In the genomic region with DNA sequence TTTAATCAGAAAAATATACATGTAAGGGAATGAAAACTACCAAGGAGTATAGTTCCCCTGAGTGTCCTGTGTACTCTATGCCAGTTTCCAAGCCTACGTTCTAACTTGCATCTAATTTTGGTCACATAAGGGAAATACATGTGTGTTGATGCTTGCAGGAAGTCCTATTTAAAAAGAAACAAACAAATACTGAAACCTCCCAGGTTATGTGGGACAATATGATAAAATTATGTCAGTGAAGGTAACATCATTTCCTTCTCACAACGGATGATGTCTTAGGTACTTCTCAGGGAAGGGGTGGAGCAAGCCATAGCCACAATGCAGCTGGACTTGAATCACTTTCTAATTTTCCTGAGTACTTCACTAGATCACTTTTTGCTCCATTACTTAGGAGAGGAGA, we compare ENCODE assay signal across 9 cellular contexts.
DNase-seq lines count a peak whose midpoint lies in the region; ATAC-seq and TF ChIP-seq lines count a peak whose summit lies in the region.
"Had no signal": no experiment of that assay in that cellular context is flagged by ENCODE, and none has a peak within 500 bp of the region (broad histone marks: within the 10 kb centered on the region; RNA-seq: fewer than 3 reads in every experiment).

No MANE protein-coding gene starts in this region.

- H3K27me3 ChIP-seq in esophagus muscularis mucosa (no peaks in the 10 kb centered on the region), neutrophil (peaks cover 6% of the 10 kb centered on the region)

- DNase-seq in GM10248 (ENCODE audit: extremely low spot score): peak; percentile 32
- no peak for DNase-seq in esophagus muscularis mucosa (ENCODE audit: extremely low spot score)
- DNase-seq in NCI-H524 (lab: John Stamatoyannopoulos, UW): no peak
- DNase-seq: NCI-H2171 had no signal

- WGBS in esophagus muscularis mucosa: 19% methylated on average over 2 of the region's 2 CpGs

- no peaks in the 10 kb centered on the region for H3K27me3 Mint-ChIP-seq in IgD-negative memory B cell

- TF ChIP-seq CTCF in GM10248 (IDR thresholded peaks at IDR 0.05; ENCODE audit: control extremely low read depth, extremely low read depth, low read depth, missing control alignments) (no peak), esophagus muscularis mucosa (IDR thresholded peaks at IDR 0.05) (no peak), neutrophil (IDR thresholded peaks at IDR 0.05) (no peak)

- H3K27ac ChIP-seq in esophagus muscularis mucosa (replicated peaks in 1 of 4): peak overlapping the region; percentile 37 to 56 (median 53)
- H3K27ac ChIP-seq in neutrophil: peak overlapping the region; percentile 89

- no peaks in the 10 kb centered on the region for H3K9me3 ChIP-seq in esophagus muscularis mucosa
- no peaks in the 10 kb centered on the region for H3K9me3 ChIP-seq in neutrophil

- peak overlapping the region in 2 of 3 donors; percentile 20 to 89 for H3K27ac Mint-ChIP-seq in IgD-negative memory B cell

- H3K4me1 Mint-ChIP-seq in IgD-negative memory B cell: peaks cover 11 to 24% (median 12%) of the 10 kb centered on the region in 3 donors

- TF ChIP-seq POLR2A in esophagus muscularis mucosa (IDR thresholded peaks at IDR 0.05; ENCODE audit: low read depth) (no peak), GM18505 (IDR thresholded peaks at IDR 0.05; ENCODE audit: borderline replicate concordance, extremely low read depth, insufficient read depth, insufficient read length) (no peak)

- peaks cover 8% of the 10 kb centered on the region for H3K36me3 Mint-ChIP-seq in IgD-negative memory B cell

- peaks cover 25 to 53% (median 43%) of the 10 kb centered on the region in 4 donors for H3K4me1 ChIP-seq in esophagus muscularis mucosa
- H3K4me1 ChIP-seq in neutrophil (ENCODE audit: control insufficient read depth in 1 of 2, insufficient read depth in 1 of 2, low read depth in 1 of 2, low read length in 1 of 2): peaks cover 29 to 40% of the 10 kb centered on the region in 2 experiments

- CTCF ChIA-PET in GM10248 (lab: Yijun Ruan, JAX): interaction anchor here (1.1 to 1.9 kb wide), 3 partner anchors 14 to 100 kb away, joined by 3 to 8 read pairs (median 4); no protein-coding TSS in a partner anchor

- H3K4me3 Mint-ChIP-seq in IgD-negative memory B cell: peak overlapping the region in 3 of 4 donors; percentile 10 to 51 (median 12)

- intact Hi-C loops in esophagus muscularis mucosa (cut with DNase I): no loop called here

- H3K36me3 ChIP-seq in esophagus muscularis mucosa (no peaks in the 10 kb centered on the region), neutrophil (no peaks in the 10 kb centered on the region)

- peak overlapping the region in 1 of 4 donors; percentile 4 for H3K4me3 ChIP-seq in esophagus muscularis mucosa
- peak overlapping the region; percentile 26 to 38 for H3K4me3 ChIP-seq in neutrophil (ENCODE audit: low read depth in 1 of 2, low read length in 1 of 2)

- H3K9me3 Mint-ChIP-seq in IgD-negative memory B cell: peaks cover 0 to 2% (median 2%) of the 10 kb centered on the region in 3 donors

- POLR2A ChIA-PET in GM10248 (lab: Yijun Ruan, JAX): no interaction called here

- ATAC-seq in GM18505 (IDR thresholded peaks at IDR 0.05; ENCODE audit: unreplicated experiment) (no peak), HG03139 (IDR thresholded peaks at IDR 0.05; ENCODE audit: unreplicated experiment) (no peak), HG03159 (IDR thresholded peaks at IDR 0.05; ENCODE audit: unreplicated experiment) (no peak)

- no peak for TF ChIP-seq EP300 in esophagus muscularis mucosa (IDR thresholded peaks at IDR 0.05)
